Comparison of ENCODE assay signal across 1 cellular context in the genomic region with DNA sequence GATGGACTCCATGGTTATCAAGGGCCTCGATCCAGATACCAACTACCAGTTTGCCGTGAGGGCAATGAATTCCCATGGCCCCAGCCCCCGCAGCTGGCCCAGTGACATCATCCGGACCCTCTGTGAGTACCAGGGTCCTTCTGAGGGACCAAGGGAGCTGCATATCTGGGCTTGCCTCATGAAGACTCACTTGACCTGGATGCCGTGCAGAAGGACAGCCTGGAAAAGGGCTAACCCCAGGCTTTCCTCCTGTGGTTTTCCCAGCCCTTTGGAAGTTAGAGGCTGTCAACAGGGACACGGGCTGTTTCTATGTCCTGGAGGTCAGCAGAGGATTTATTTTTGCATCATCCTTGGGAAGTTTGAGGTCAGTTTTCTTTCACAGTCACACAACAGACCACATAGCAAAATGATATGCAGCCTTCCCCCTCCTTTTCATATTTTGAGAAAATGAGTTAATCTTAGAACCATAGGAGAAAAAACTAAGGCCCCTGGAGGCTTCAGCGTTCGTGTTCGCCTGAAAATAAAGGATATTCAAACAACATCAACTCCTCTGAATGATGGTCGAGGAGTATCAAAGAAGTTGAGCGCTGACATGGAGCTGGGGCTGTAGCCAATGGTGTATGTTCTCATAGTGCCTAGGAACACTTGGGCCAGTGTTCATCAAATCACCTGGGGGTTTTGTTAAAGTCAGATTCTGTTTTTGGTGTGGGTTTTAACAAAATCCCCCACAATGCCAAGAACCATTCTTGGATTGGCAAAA.
TF ChIP-seq lines count a peak whose summit lies in the region.

No MANE protein-coding gene starts in this region.

TF ChIP-seq in liver, 16 proteins besides CTCF, POLR2A, EP300 and RAD21 (continued from another document):
- TF ChIP-seq ZBTB33 (IDR thresholded peaks at IDR 0.05) (no peak), EGR1 (IDR thresholded peaks at IDR 0.05; ENCODE audit: low read depth in 2 of 2) (no peak), GABPA (IDR thresholded peaks at IDR 0.05 in 1 of 2, conservative IDR thresholded peaks at IDR 0.05 in 1 of 2) (no peak), RXRA (IDR thresholded peaks at IDR 0.05) (peak in 1 of 2 donors; percentile 36), HNF4A (conservative IDR thresholded peaks at IDR 0.05) (no peak), FOXA1 (IDR thresholded peaks at IDR 0.05) (no peak), TAF1 (conservative IDR thresholded peaks at IDR 0.05) (no peak), SP1 (IDR thresholded peaks at IDR 0.05) (no peak)
- TF ChIP-seq, protein P1, sequence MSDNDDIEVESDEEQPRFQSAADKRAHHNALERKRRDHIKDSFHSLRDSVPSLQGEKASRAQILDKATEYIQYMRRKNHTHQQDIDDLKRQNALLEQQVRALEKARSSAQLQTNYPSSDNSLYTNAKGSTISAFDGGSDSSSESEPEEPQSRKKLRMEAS (IDR thresholded peaks at IDR 0.05), result no peak
- TF ChIP-seq, protein P2, sequence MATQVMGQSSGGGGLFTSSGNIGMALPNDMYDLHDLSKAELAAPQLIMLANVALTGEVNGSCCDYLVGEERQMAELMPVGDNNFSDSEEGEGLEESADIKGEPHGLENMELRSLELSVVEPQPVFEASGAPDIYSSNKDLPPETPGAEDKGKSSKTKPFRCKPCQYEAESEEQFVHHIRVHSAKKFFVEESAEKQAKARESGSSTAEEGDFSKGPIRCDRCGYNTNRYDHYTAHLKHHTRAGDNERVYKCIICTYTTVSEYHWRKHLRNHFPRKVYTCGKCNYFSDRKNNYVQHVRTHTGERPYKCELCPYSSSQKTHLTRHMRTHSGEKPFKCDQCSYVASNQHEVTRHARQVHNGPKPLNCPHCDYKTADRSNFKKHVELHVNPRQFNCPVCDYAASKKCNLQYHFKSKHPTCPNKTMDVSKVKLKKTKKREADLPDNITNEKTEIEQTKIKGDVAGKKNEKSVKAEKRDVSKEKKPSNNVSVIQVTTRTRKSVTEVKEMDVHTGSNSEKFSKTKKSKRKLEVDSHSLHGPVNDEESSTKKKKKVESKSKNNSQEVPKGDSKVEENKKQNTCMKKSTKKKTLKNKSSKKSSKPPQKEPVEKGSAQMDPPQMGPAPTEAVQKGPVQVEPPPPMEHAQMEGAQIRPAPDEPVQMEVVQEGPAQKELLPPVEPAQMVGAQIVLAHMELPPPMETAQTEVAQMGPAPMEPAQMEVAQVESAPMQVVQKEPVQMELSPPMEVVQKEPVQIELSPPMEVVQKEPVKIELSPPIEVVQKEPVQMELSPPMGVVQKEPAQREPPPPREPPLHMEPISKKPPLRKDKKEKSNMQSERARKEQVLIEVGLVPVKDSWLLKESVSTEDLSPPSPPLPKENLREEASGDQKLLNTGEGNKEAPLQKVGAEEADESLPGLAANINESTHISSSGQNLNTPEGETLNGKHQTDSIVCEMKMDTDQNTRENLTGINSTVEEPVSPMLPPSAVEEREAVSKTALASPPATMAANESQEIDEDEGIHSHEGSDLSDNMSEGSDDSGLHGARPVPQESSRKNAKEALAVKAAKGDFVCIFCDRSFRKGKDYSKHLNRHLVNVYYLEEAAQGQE (IDR thresholded peaks at IDR 0.05), result peak; percentile 79
